Comparison of ENCODE assay signal across 24 cellular contexts in the genomic region with DNA sequence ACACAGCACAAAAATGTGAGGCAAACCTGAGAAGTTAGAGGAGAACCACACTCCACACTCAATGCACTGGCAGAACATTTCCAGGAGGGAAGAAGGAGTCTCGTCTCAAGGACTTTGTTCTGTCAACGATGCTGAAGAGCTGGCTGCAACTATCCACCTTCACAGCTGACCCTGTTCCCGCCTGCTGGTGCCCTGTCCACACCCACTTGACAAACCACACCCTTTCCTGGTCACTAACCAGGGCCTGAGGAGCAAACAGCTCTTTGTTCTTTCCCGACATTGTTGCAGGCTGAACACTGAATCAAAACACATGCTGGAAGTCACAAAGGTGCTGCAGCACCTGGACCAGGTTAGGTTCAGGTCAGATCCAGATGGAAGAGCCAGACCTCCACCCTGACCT.
A peak's percentile ranks its signal among the peaks of the same experiment; 100 is the strongest.
DNase-seq lines count a peak whose midpoint lies in the region; ATAC-seq, FAIRE-seq and TF ChIP-seq lines count a peak whose summit lies in the region.
"Had no signal": no experiment of that assay in that cellular context is flagged by ENCODE, and none has a peak within 500 bp of the region (broad histone marks: within the 10 kb centered on the region; RNA-seq: fewer than 3 reads in every experiment).

No MANE protein-coding gene starts in this region.

- TF ChIP-seq RAD21 in H1 (IDR thresholded peaks at IDR 0.05 in 1 of 2, conservative IDR thresholded peaks at IDR 0.05 in 1 of 2; ENCODE audit: low read depth in 2 of 2, low read length in 2 of 2) = no peak

- no peaks in the 10 kb centered on the region for H3K4me1 Mint-ChIP-seq in immature natural killer cell
- H3K4me1 Mint-ChIP-seq: T-cell had no signal

- no peak overlapping the region for H2BK5ac ChIP-seq in H1 (ENCODE audit: low read depth, low read length)

- no peak for TF ChIP-seq CTCF in H1 (IDR thresholded peaks at IDR 0.05; ENCODE audit: control extremely low read depth in 1 of 3, insufficient read depth in 1 of 3, low read depth in 1 of 3, low read length in 3 of 3)
- TF ChIP-seq CTCF in mucosa of descending colon (IDR thresholded peaks at IDR 0.05) = no peak

- 89% methylated on average over 4 of the region's 4 CpGs; no CpG with 5 or more reads in 1 of the 2 experiments for WGBS in H1 (ENCODE audit: extremely low coverage in 1 of 2, insufficient coverage in 1 of 2, insufficient read length in 1 of 2, insufficient replicate concordance in 2 of 2, low coverage in 1 of 2, low lambda C conversion rate in 2 of 2, missing lambda C conversion rate in 1 of 2), 2 experiments

- H3K4ac ChIP-seq in H1 (replicated peaks; ENCODE audit: insufficient read length, low read depth, low read length) = no peak overlapping the region

- no peaks in the 10 kb centered on the region for H3K79me1 ChIP-seq in H1 (ENCODE audit: low read depth, low read length)

- H3K27ac Mint-ChIP-seq in immature natural killer cell = no peak overlapping the region
- H3K27ac Mint-ChIP-seq: T-cell had no signal

- H3K18ac ChIP-seq in H1 (ENCODE audit: extremely low read depth, low read length) = no peak overlapping the region

- no peak overlapping the region for H4K5ac ChIP-seq in H1 (ENCODE audit: insufficient read length, low read depth, low read length)

- H4K91ac ChIP-seq in H1 (replicated peaks; ENCODE audit: insufficient read length, low read length) = no peak overlapping the region

- no peaks in the 10 kb centered on the region for H3K9me3 Mint-ChIP-seq in immature natural killer cell

- H2BK20ac ChIP-seq in H1 (ENCODE audit: low read length) = no peak overlapping the region

- ATAC-seq in mucosa of descending colon = peak; percentile 86
- no peak for ATAC-seq in HG02870 (IDR thresholded peaks at IDR 0.05; ENCODE audit: unreplicated experiment)
- ATAC-seq: T-cell had no signal

- H3K27me3 ChIP-seq in H1 (replicated peaks in 1 of 4; ENCODE audit: control insufficient read depth in 3 of 4, extremely low read depth in 1 of 4, insufficient read depth in 3 of 4, low read length in 3 of 4) = no peaks in the 10 kb centered on the region
- H3K27me3 ChIP-seq: Peyer's patch had no signal

- H3K36me3 Mint-ChIP-seq in immature natural killer cell = no peaks in the 10 kb centered on the region
- H3K36me3 Mint-ChIP-seq: T-cell had no signal

- H3K4me3 Mint-ChIP-seq in immature natural killer cell = no peak overlapping the region
- H3K4me3 Mint-ChIP-seq: T-cell had no signal

- CTCF ChIA-PET in H1 (lab: Charles Lee; ENCODE audit: partially characterized antibody) = interaction anchor here (1.1 kb wide), 1 partner anchor 8 kb away, joined by 3 read pairs; no protein-coding TSS in a partner anchor

- H3K4me3 ChIP-seq in H1 (ENCODE audit: extremely low read depth in 1 of 4, insufficient read depth in 2 of 4, low read depth in 3 of 4, low read length in 4 of 4) (no peak overlapping the region), mucosa of descending colon (no peak overlapping the region)
- H3K4me3 ChIP-seq: Peyer's patch had no signal

- H3K4me1 ChIP-seq in H1 (replicated peaks in 1 of 4; ENCODE audit: control insufficient read depth in 3 of 4, insufficient read depth in 4 of 4, low read length in 3 of 4) = no peaks in the 10 kb centered on the region
- no peaks in the 10 kb centered on the region for H3K4me1 ChIP-seq in mucosa of descending colon (ENCODE audit: low read depth)
- H3K4me1 ChIP-seq: Peyer's patch had no signal

- H3K23ac ChIP-seq in H1 (ENCODE audit: insufficient read length) = no peak overlapping the region

- H3K9me3 ChIP-seq in H1 (ENCODE audit: insufficient read depth in 2 of 2, low read depth in 1 of 2, low read length in 1 of 2) (no peaks in the 10 kb centered on the region), mucosa of descending colon (no peaks in the 10 kb centered on the region)
- H3K9me3 ChIP-seq: Peyer's patch, SK-N-SH had no signal

- no peaks in the 10 kb centered on the region for H4K20me1 ChIP-seq in H1 (replicated peaks in 1 of 2; ENCODE audit: control insufficient read depth in 1 of 2, insufficient read depth in 2 of 2, low read length in 2 of 2)

- POLR2A ChIA-PET in H1 (lab: Charles Lee; ENCODE audit: partially characterized antibody) = no interaction called here

- no peak overlapping the region for H2BK120ac ChIP-seq in H1 (replicated peaks; ENCODE audit: low read depth, low read length)

- FAIRE-seq in H1 (lab: Jason Lieb, UNC) = no peak

- H3K4me2 ChIP-seq in H1 (ENCODE audit: insufficient read depth in 1 of 2, low read depth in 2 of 2, low read length in 2 of 2) = no peak overlapping the region
- H3K4me2 ChIP-seq: SK-N-SH had no signal

- no peak for TF ChIP-seq POLR2A in H1 (IDR thresholded peaks at IDR 0.05; ENCODE audit: control extremely low read depth in 1 of 2, low read depth in 2 of 2, low read length in 2 of 2)

- H4K8ac ChIP-seq in H1 (ENCODE audit: extremely low read depth, insufficient read depth, low read length) = no peak overlapping the region

- H3K23me2 ChIP-seq in H1 (ENCODE audit: low read depth, low read length) = no peaks in the 10 kb centered on the region

- H3K9ac ChIP-seq in H1 (replicated peaks in 1 of 4; ENCODE audit: extremely low read depth in 1 of 4, low read depth in 3 of 4, low read length in 3 of 4) = no peak overlapping the region
- H3K9ac ChIP-seq: SK-N-SH had no signal

- H3K36me3 ChIP-seq in H1 (ENCODE audit: control insufficient read depth in 2 of 4, insufficient read depth in 4 of 4, low read length in 3 of 4) (no peaks in the 10 kb centered on the region), mucosa of descending colon (ENCODE audit: low read depth) (no peaks in the 10 kb centered on the region)
- H3K36me3 ChIP-seq: Peyer's patch had no signal

- H2BK15ac ChIP-seq in H1 (ENCODE audit: low read length) = no peak overlapping the region

- DNase-seq in NCI-H146 (lab: John Stamatoyannopoulos, UW) (peak; percentile 58), NCI-H748 (lab: John Stamatoyannopoulos, UW; ENCODE audit: unreplicated experiment) (peak; percentile 83), H1 (ENCODE audit: low read depth in 1 of 2, low spot score in 2 of 2) (no peak), mucosa of descending colon (peak in 2 of 3 donors; percentile 17 to 26), immature natural killer cell (no peak), NCI-H2107 (lab: John Stamatoyannopoulos, UW) (no peak)
- DNase-seq: ACHN; C1 segment of cervical spinal cord; DMS79 treated with DMSO at 0.1 percent for 48 hours; HCEC 1CT; IMR-90; Karpas-422; MM.1S; NCI-H1092; NCI-H187; NCI-H226; NCI-H524; NK-92 treated with Interleukin-12 subunit alpha and Interleukin-12 subunit beta, amount 100 ng/mL, for 24 hours; Peyer's patch; SHP77 treated with DMSO at 0.1 percent for 48 hours; SK-N-SH; T-cell had no signal

- H3K27ac ChIP-seq in H1 (ENCODE audit: low read depth, low read length) = no peak overlapping the region
- H3K27ac ChIP-seq: HL-60, Peyer's patch had no signal

- no peak overlapping the region for H3K14ac ChIP-seq in H1 (ENCODE audit: insufficient read length)

- no peak for TF ChIP-seq EP300 in H1 (IDR thresholded peaks at IDR 0.05; ENCODE audit: borderline replicate concordance in 1 of 2, low read depth in 2 of 2, low read length in 2 of 2)

- H2BK12ac ChIP-seq in H1 (ENCODE audit: low read depth, low read length) = no peak overlapping the region

- H2AFZ ChIP-seq in H1 (ENCODE audit: low read length) = peak overlapping the region; percentile 62; the same call in 1 of the 2 replicates

- peaks cover 2 to 6% (median 5%) of the 10 kb centered on the region in 3 donors for H3K27me3 Mint-ChIP-seq in immature natural killer cell (ENCODE audit: low read depth in 3 of 3)

- H2AK5ac ChIP-seq in H1 (ENCODE audit: low read depth, low read length) = no peak overlapping the region

- no peaks in the 10 kb centered on the region for H3K79me2 ChIP-seq in H1 (ENCODE audit: control insufficient read depth in 1 of 2, insufficient read depth in 2 of 2, low read length in 2 of 2)

- intact Hi-C loops in mucosa of descending colon (cut with DNase I, micrococcal nuclease) = no loop called here

- no peak overlapping the region for H3K56ac ChIP-seq in H1 (replicated peaks; ENCODE audit: insufficient read length, low read depth, low read length)

TF ChIP-seq in H1, 55 proteins besides CTCF, POLR2A, EP300 and RAD21:
- TF ChIP-seq, protein P1, sequence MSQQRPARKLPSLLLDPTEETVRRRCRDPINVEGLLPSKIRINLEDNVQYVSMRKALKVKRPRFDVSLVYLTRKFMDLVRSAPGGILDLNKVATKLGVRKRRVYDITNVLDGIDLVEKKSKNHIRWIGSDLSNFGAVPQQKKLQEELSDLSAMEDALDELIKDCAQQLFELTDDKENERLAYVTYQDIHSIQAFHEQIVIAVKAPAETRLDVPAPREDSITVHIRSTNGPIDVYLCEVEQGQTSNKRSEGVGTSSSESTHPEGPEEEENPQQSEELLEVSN (IDR thresholded peaks at IDR 0.05) = peak; percentile 64
- TF ChIP-seq BRCA1 (IDR thresholded peaks at IDR 0.05; ENCODE audit: low read depth, low read length) = no peak

Comparison
In these comparisons a context has a peak if more than half of its experiments do, and no peak if none do; other contexts are left out.
1. DNase-seq: peak in NCI-H146 (single experiment), NCI-H748 (single experiment) and mucosa of descending colon (2 of 3); none in H1 (0 of 2), immature natural killer cell (0 of 3) and NCI-H2107 (single experiment).